21 cellular contexts compared by ENCODE assay signal in genomic region chr14:95199298-95199983, GRCh38.
"Had no signal": no experiment of that assay in that cellular context is flagged by ENCODE, and none has a peak within 500 bp of the region (broad histone marks: within the 10 kb centered on the region; RNA-seq: fewer than 3 reads in every experiment).

No MANE protein-coding gene starts in this region.

- H3K27me3 ChIP-seq: hepatocyte, spleen had no signal

- H3K9me3 ChIP-seq: lower lobe of right lung, prostate gland, thoracic aorta, upper lobe of right lung had no signal

- H3K27ac ChIP-seq: hepatocyte, lower lobe of right lung, prostate gland, spleen, thoracic aorta, upper lobe of right lung had no signal

- H3K4me1 ChIP-seq: lower lobe of right lung, prostate gland, upper lobe of right lung had no signal

- H3K4me3 ChIP-seq: hepatocyte, lower lobe of right lung, prostate gland, spleen, thoracic aorta, upper lobe of right lung had no signal

- DNase-seq: activated CD4-positive, alpha-beta T cell treated with anti-CD3 and anti-CD28 coated beads for 4 hours; activated CD4-positive, alpha-beta T cell treated with anti-CD3 and anti-CD28 coated beads, Interleukin-2, amount 50 U/mL, for 48 hours; activated CD4-positive, CD25-positive, alpha-beta regulatory T cell; activated gamma-delta T cell; activated T-cell treated with anti-CD3 and anti-CD28 coated beads for 4 hours; aorta; caudate nucleus; dermis blood vessel endothelial cell; effector CD8-positive, alpha-beta T cell; glutamatergic neuron; left colon; lower lobe of right lung; midbrain; natural killer cell; spleen; stimulated activated CD4-positive, alpha-beta T cell treated with anti-CD3 and anti-CD28 coated beads, Interleukin-4, amount 100 ng/mL, for 1 hour; stimulated activated naive CD4-positive, alpha-beta T cell; upper lobe of right lung had no signal

- H3K36me3 ChIP-seq: lower lobe of right lung, thoracic aorta had no signal
